Comparison of ENCODE assay signal across 1 cellular context in the genomic region with DNA sequence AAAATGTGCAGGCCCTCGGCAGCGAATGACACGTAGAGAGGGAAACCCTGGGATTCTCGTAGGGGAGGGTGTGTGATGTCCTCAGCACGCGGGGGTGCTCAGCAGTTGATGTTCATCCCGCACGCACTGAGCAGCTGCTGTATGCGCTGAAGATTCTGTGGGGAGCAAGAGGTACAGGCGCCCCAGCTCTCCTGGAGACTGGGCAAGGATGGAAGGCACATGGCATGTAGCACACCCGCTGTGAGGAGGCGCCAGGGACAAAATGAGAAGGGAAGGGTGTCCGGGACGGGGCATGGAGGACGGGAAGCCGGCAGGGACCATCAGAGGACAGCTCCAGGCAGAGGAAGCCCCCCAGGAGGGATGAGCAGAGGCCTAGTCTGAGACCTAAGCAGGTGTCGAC.
TF ChIP-seq lines count a peak whose summit lies in the region.

No MANE protein-coding gene starts in this region.

TF ChIP-seq in H1, 55 proteins besides CTCF, POLR2A, EP300 and RAD21:
- TF ChIP-seq EZH2 (IDR thresholded peaks at IDR 0.05; ENCODE audit: low read depth, low read length, severe bottlenecking) (no peak), TAF7 (optimal IDR thresholded peaks at IDR 0.05; ENCODE audit: borderline replicate concordance, low read depth, low read length) (no peak)
- TF ChIP-seq, protein P1, sequence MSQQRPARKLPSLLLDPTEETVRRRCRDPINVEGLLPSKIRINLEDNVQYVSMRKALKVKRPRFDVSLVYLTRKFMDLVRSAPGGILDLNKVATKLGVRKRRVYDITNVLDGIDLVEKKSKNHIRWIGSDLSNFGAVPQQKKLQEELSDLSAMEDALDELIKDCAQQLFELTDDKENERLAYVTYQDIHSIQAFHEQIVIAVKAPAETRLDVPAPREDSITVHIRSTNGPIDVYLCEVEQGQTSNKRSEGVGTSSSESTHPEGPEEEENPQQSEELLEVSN (IDR thresholded peaks at IDR 0.05) = peak; percentile 47; the same call in 1 of the 2 replicates
- TF ChIP-seq, protein P2, sequence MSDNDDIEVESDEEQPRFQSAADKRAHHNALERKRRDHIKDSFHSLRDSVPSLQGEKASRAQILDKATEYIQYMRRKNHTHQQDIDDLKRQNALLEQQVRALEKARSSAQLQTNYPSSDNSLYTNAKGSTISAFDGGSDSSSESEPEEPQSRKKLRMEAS (IDR thresholded peaks at IDR 0.05) = peak; percentile 53; the same call in 1 of the 2 replicates
TF ChIP-seq in H1: peak in this region for 2.
